In genomic region chr4:2757426-2757825, GRCh38 we compare ENCODE assay signal across 18 cellular contexts. TPM values are rescaled to one million over a fixed set of nuclear protein-coding genes. Genes with fewer than 3 reads are reported as not detected.
DNase-seq lines count a peak whose midpoint lies in the region; ATAC-seq, FAIRE-seq and TF ChIP-seq lines count a peak whose summit lies in the region.
"Had no signal": no experiment of that assay in that cellular context is flagged by ENCODE, and none has a peak within 500 bp of the region (broad histone marks: within the 10 kb centered on the region; RNA-seq: fewer than 3 reads in every experiment).

No MANE protein-coding gene starts in this region.

- H3K4me3 Mint-ChIP-seq in activated T-cell treated with anti-CD3 and anti-CD28 coated beads, Interleukin-2, amount 50 U/mL, for 72 hours, result peak overlapping the region; percentile 79 to 80

- H3K56ac ChIP-seq in IMR-90 (ENCODE audit: extremely low read depth, insufficient read depth, low read length), result no peak overlapping the region
- H3K56ac ChIP-seq in H1 (replicated peaks; ENCODE audit: insufficient read length, low read depth, low read length), result no peak overlapping the region

- no peak overlapping the region for H3K4me3 ChIP-seq in IMR-90 (ENCODE audit: insufficient read depth, low read depth, low read length)
- no peak overlapping the region for H3K4me3 ChIP-seq in H1 (ENCODE audit: extremely low read depth in 1 of 4, insufficient read depth in 2 of 4, low read depth in 3 of 4, low read length in 4 of 4)
- no peak overlapping the region for H3K4me3 ChIP-seq in psoas muscle
- H3K4me3 ChIP-seq: ovary, PC-9 had no signal

- TF ChIP-seq POLR2A in IMR-90 (IDR thresholded peaks at IDR 0.05; ENCODE audit: low read depth, low read length) (no peak), H1 (IDR thresholded peaks at IDR 0.05; ENCODE audit: control extremely low read depth in 1 of 2, low read depth in 2 of 2, low read length in 2 of 2) (no peak)

- no peak for TF ChIP-seq EP300 in H1 (IDR thresholded peaks at IDR 0.05; ENCODE audit: borderline replicate concordance in 1 of 2, low read depth in 2 of 2, low read length in 2 of 2)

- no peaks in the 10 kb centered on the region for H3K27me3 Mint-ChIP-seq in activated T-cell treated with anti-CD3 and anti-CD28 coated beads, Interleukin-2, amount 50 U/mL, for 72 hours (ENCODE audit: low read depth)

- no peak overlapping the region for H3K9ac ChIP-seq in IMR-90 (ENCODE audit: low read depth, low read length)
- no peak overlapping the region for H3K9ac ChIP-seq in H1 (replicated peaks in 1 of 4; ENCODE audit: extremely low read depth in 1 of 4, low read depth in 3 of 4, low read length in 3 of 4)

- H3K79me2 ChIP-seq in H1 (ENCODE audit: control insufficient read depth in 1 of 2, insufficient read depth in 2 of 2, low read length in 2 of 2), result peaks cover 0 to 16% of the 10 kb centered on the region in 2 experiments; a peak in 2 of 4 replicates

- DNase-seq in activated T-cell treated with anti-CD3 and anti-CD28 coated beads, Interleukin-2, amount 50 U/mL, for 72 hours, result no peak
- DNase-seq in activated T-cell treated with anti-CD3 and anti-CD28 coated beads for 4 hours (no peak), IMR-90 (no peak), H1 (ENCODE audit: low read depth in 1 of 2, low spot score in 2 of 2) (no peak), psoas muscle (peak in 1 of 2 donors; percentile 23), NCI-H69 (lab: John Stamatoyannopoulos, UW) (no peak)
- DNase-seq: DMS79; effector CD8-positive, alpha-beta T cell; KG1; NCI-H510A; ovary; PC-9; small intestine; SW 1271 had no signal

- H3K9me3 Mint-ChIP-seq in activated T-cell treated with anti-CD3 and anti-CD28 coated beads, Interleukin-2, amount 50 U/mL, for 72 hours, result no peaks in the 10 kb centered on the region

- H2BK15ac ChIP-seq in IMR-90 (ENCODE audit: low read depth, low read length) (no peak overlapping the region), H1 (ENCODE audit: low read length) (peak overlapping the region; percentile 98)

- H3K4me1 ChIP-seq in IMR-90 (ENCODE audit: control insufficient read depth, insufficient read depth, low read length), result peaks cover 8% of the 10 kb centered on the region
- peaks cover 0 to 9% (median 5%) of the 10 kb centered on the region in 4 experiments; a peak in 5 of 7 replicates for H3K4me1 ChIP-seq in H1 (replicated peaks in 1 of 4; ENCODE audit: control insufficient read depth in 3 of 4, insufficient read depth in 4 of 4, low read length in 3 of 4)
- H3K4me1 ChIP-seq in psoas muscle, result peaks cover 8% of the 10 kb centered on the region

- H3K27me3 ChIP-seq in IMR-90 (ENCODE audit: control insufficient read depth, insufficient read depth, low read length) (no peaks in the 10 kb centered on the region), H1 (replicated peaks in 1 of 4; ENCODE audit: control insufficient read depth in 3 of 4, extremely low read depth in 1 of 4, insufficient read depth in 3 of 4, low read length in 3 of 4) (no peaks in the 10 kb centered on the region; a peak in 1 of 7 replicates), psoas muscle (ENCODE audit: insufficient read depth in 3 of 3, low read length in 2 of 3) (no peaks in the 10 kb centered on the region)
- H3K27me3 ChIP-seq: breast epithelium, ovary had no signal

- H2AK5ac ChIP-seq in IMR-90 (ENCODE audit: low read depth, low read length) (no peak overlapping the region), H1 (ENCODE audit: low read depth, low read length) (no peak overlapping the region)

- CTCF ChIA-PET in IMR-90 (lab: Yijun Ruan, JAX) (no interaction called here), H1 (lab: Charles Lee; ENCODE audit: partially characterized antibody) (interaction anchor here (0.6 to 1.5 kb wide), 3 partner anchors 33 to 395 kb away, joined by 3 to 5 read pairs (median 3); no protein-coding TSS in a partner anchor)

- H2BK20ac ChIP-seq in IMR-90 (ENCODE audit: low read depth, low read length) (no peak overlapping the region), H1 (ENCODE audit: low read length) (0 out of 2 replicates have a peak overlapping the region, but pooled peaks have one; percentile 77)

- POLR2A ChIA-PET in IMR-90 (lab: Charles Lee; ENCODE audit: unreplicated experiment) (no interaction called here), H1 (lab: Charles Lee; ENCODE audit: partially characterized antibody) (interaction anchor here (2.2 to 3.6 kb wide), 2 partner anchors 62 to 178 kb away, joined by 6 to 25 read pairs; no protein-coding TSS in a partner anchor)

- no peak overlapping the region for H3K14ac ChIP-seq in IMR-90 (replicated peaks; ENCODE audit: low read depth, low read length)
- H3K14ac ChIP-seq in H1 (ENCODE audit: insufficient read length), result no peak overlapping the region

- TF ChIP-seq CTCF in IMR-90 (conservative IDR thresholded peaks at IDR 0.05; ENCODE audit: low read depth, low read length) (no peak), H1 (IDR thresholded peaks at IDR 0.05; ENCODE audit: control extremely low read depth in 1 of 3, insufficient read depth in 1 of 3, low read depth in 1 of 3, low read length in 3 of 3) (no peak), psoas muscle (IDR thresholded peaks at IDR 0.05) (no peak)

- TF ChIP-seq RAD21 in IMR-90 (IDR thresholded peaks at IDR 0.05; ENCODE audit: low read length), result no peak
- TF ChIP-seq RAD21 in H1 (IDR thresholded peaks at IDR 0.05 in 1 of 2, conservative IDR thresholded peaks at IDR 0.05 in 1 of 2; ENCODE audit: low read depth in 2 of 2, low read length in 2 of 2), result no peak

- no TSS peak for BruUV-seq in IMR-90 (replicated peaks; lab: Mats Ljungman, UMichigan)

- H2AFZ ChIP-seq in IMR-90 (replicated peaks; ENCODE audit: low read length, poor library complexity) (peak overlapping the region; percentile 65), H1 (ENCODE audit: low read length) (no peak overlapping the region)
- H2AFZ ChIP-seq: PC-9 had no signal

- H2BK120ac ChIP-seq in IMR-90 (ENCODE audit: low read depth, low read length) (no peak overlapping the region), H1 (replicated peaks; ENCODE audit: low read depth, low read length) (no peak overlapping the region)

- H3K79me1 ChIP-seq in IMR-90 (ENCODE audit: low read depth in 1 of 2, low read length in 2 of 2) (peaks cover 20 to 33% of the 10 kb centered on the region in 2 experiments), H1 (ENCODE audit: low read depth, low read length) (peaks cover 11% of the 10 kb centered on the region)

- dilution Hi-C loops in IMR-90 (cut with HindIII; ENCODE audit: low sequenced_read_pairs, unreplicated experiment), result no loop called here

- intact Hi-C loops in IMR-90 (cut with micrococcal nuclease) (no loop called here), psoas muscle (cut with DNase I) (no loop called here)

- H2AK9ac ChIP-seq in IMR-90 (replicated peaks; ENCODE audit: low read depth, low read length, poor library complexity), result peak overlapping the region; percentile 68

- FAIRE-seq in H1 (lab: Jason Lieb, UNC), result no peak
- FAIRE-seq: small intestine had no signal

- H3K9me3 ChIP-seq in IMR-90 (ENCODE audit: control insufficient read depth, insufficient read depth, low read length), result no peaks in the 10 kb centered on the region
- no peaks in the 10 kb centered on the region for H3K9me3 ChIP-seq in H1 (ENCODE audit: insufficient read depth in 2 of 2, low read depth in 1 of 2, low read length in 1 of 2)
- no peaks in the 10 kb centered on the region for H3K9me3 ChIP-seq in psoas muscle
- H3K9me3 ChIP-seq: breast epithelium, ovary had no signal

- H3K36me3 ChIP-seq in IMR-90 (ENCODE audit: control insufficient read depth, insufficient read depth, low read length) (peaks cover 2% of the 10 kb centered on the region; the same call in 1 of the 2 replicates), H1 (ENCODE audit: control insufficient read depth in 2 of 4, insufficient read depth in 4 of 4, low read length in 3 of 4) (peaks cover 0 to 3% (median 0%) of the 10 kb centered on the region in 4 experiments; a peak in 1 of 8 replicates), psoas muscle (ENCODE audit: insufficient read depth in 1 of 2, low read depth in 1 of 2) (peaks cover 0 to 2% of the 10 kb centered on the region in 2 donors)
- H3K36me3 ChIP-seq: breast epithelium, ovary had no signal

- no peak for ATAC-seq in activated T-cell treated with anti-CD3 and anti-CD28 coated beads, Interleukin-2, amount 50 U/mL, for 72 hours (replicated peaks in 1 of 2)
- ATAC-seq in IMR-90 (ENCODE audit: low read depth) (no peak), psoas muscle (no peak), HG02610 (IDR thresholded peaks at IDR 0.05; ENCODE audit: unreplicated experiment) (no peak), HG03442 (IDR thresholded peaks at IDR 0.05; ENCODE audit: unreplicated experiment) (no peak)
- ATAC-seq: activated CD4-positive, CD25-positive, alpha-beta regulatory T cell treated with anti-CD3 and anti-CD28 coated beads, Interleukin-2, amount 50 U/mL, for 24 hours had no signal

- H3K23ac ChIP-seq in IMR-90 (ENCODE audit: low read depth, low read length) (no peak overlapping the region), H1 (ENCODE audit: insufficient read length) (no peak overlapping the region)

- H3K18ac ChIP-seq in IMR-90 (ENCODE audit: low read depth, low read length) (no peak overlapping the region), H1 (ENCODE audit: extremely low read depth, low read length) (no peak overlapping the region)

- H3K27ac ChIP-seq in IMR-90 (ENCODE audit: insufficient read depth, low read length), result no peak overlapping the region
- no peak overlapping the region for H3K27ac ChIP-seq in H1 (ENCODE audit: low read depth, low read length)
- peak overlapping the region; percentile 23 for H3K27ac ChIP-seq in psoas muscle
- H3K27ac ChIP-seq: PC-9 had no signal

- H3K4ac ChIP-seq in IMR-90 (ENCODE audit: low read depth, low read length) (no peak overlapping the region), H1 (replicated peaks; ENCODE audit: insufficient read length, low read depth, low read length) (no peak overlapping the region)

- H4K8ac ChIP-seq in IMR-90 (ENCODE audit: low read depth in 2 of 2, low read length in 2 of 2) (no peak overlapping the region), H1 (ENCODE audit: extremely low read depth, insufficient read depth, low read length) (no peak overlapping the region)

- H3K4me1 Mint-ChIP-seq in activated T-cell treated with anti-CD3 and anti-CD28 coated beads, Interleukin-2, amount 50 U/mL, for 72 hours (ENCODE audit: low read depth), result peaks cover 43% of the 10 kb centered on the region

- H4K5ac ChIP-seq in IMR-90 (ENCODE audit: low read depth, low read length) (no peak overlapping the region), H1 (ENCODE audit: insufficient read length, low read depth, low read length) (no peak overlapping the region)

- peaks cover 9% of the 10 kb centered on the region for H4K20me1 ChIP-seq in IMR-90 (ENCODE audit: insufficient read depth, low read length)
- H4K20me1 ChIP-seq in H1 (replicated peaks in 1 of 2; ENCODE audit: control insufficient read depth in 1 of 2, insufficient read depth in 2 of 2, low read length in 2 of 2), result peaks cover 0 to 8% of the 10 kb centered on the region in 2 experiments

- H2BK5ac ChIP-seq in IMR-90 (ENCODE audit: low read depth, low read length, poor library complexity, severe bottlenecking) (no peak overlapping the region), H1 (ENCODE audit: low read depth, low read length) (no peak overlapping the region)

- H3K27ac Mint-ChIP-seq in activated T-cell treated with anti-CD3 and anti-CD28 coated beads, Interleukin-2, amount 50 U/mL, for 72 hours, result no peak overlapping the region

- peaks cover 16% of the 10 kb centered on the region for H3K9me1 ChIP-seq in IMR-90 (ENCODE audit: insufficient read depth, low read length)

- in situ Hi-C loops in IMR-90 (cut with MboI; ENCODE audit: low sequenced_read_pairs), result loop anchor here (25.0 kb wide), 1 partner anchor 280 kb away; no protein-coding TSS in a partner anchor

- peaks cover 1 to 8% of the 10 kb centered on the region in 2 donors for H3K36me3 Mint-ChIP-seq in activated T-cell treated with anti-CD3 and anti-CD28 coated beads, Interleukin-2, amount 50 U/mL, for 72 hours (ENCODE audit: insufficient read depth in 2 of 2)

- H3K23me2 ChIP-seq in H1 (ENCODE audit: low read depth, low read length), result peaks cover 13% of the 10 kb centered on the region; the same call in 1 of the 2 replicates

- H4K91ac ChIP-seq in IMR-90 (ENCODE audit: insufficient read depth, low read depth, low read length) (no peak overlapping the region), H1 (replicated peaks; ENCODE audit: insufficient read length, low read length) (no peak overlapping the region)

- H2BK12ac ChIP-seq in H1 (ENCODE audit: low read depth, low read length), result peak overlapping the region; percentile 60; the same call in 1 of the 2 replicates

- H3K4me2 ChIP-seq in IMR-90 (ENCODE audit: low read depth, low read length) (no peak overlapping the region), H1 (ENCODE audit: insufficient read depth in 1 of 2, low read depth in 2 of 2, low read length in 2 of 2) (no peak overlapping the region)

- WGBS in IMR-90 (ENCODE audit: extremely low coverage in 2 of 2, insufficient read length in 1 of 2), 2 experiments, result no CpG with 5 or more reads among the region's 3 CpGs
- 100% methylated on average over 3 of the region's 3 CpGs; no CpG with 5 or more reads in 1 of the 2 experiments for WGBS in H1 (ENCODE audit: extremely low coverage in 1 of 2, insufficient coverage in 1 of 2, insufficient read length in 1 of 2, insufficient replicate concordance in 2 of 2, low coverage in 1 of 2, low lambda C conversion rate in 2 of 2, missing lambda C conversion rate in 1 of 2), 2 experiments
- 87 to 90% (median 89%) methylated on average over 3 of the region's 3 CpGs for WGBS in psoas muscle, 3 donors

RNA-seq across cellular contexts. Expression of gene TNIP2, which starts 1.3 kb away (rescaled TPM):
- total RNA-seq in activated T-cell treated with anti-CD3 and anti-CD28 coated beads, Interleukin-2, amount 50 U/mL, for 72 hours, result 10 to 100 TPM; 72.3 to 85.8 TPM
- total RNA-seq in IMR-90 (2012; rRNA removed) (33.3 and 36.9 TPM in 2 replicates), psoas muscle (10 to 100 TPM; 16.3 to 44.6 (median 32.4) TPM)
- polyA plus RNA-seq in IMR-90 (2012; rRNA removed) (38.5 and 46.1 TPM in 2 replicates), H1 (2011; rRNA removed) (23.7 and 35.7 TPM in 2 replicates), psoas muscle (10 to 100 TPM; 45.9 to 66.2 (median 59.5) TPM)
- polyA plus RNA-seq in IMR-90 (2012; cell fraction: cytosol; rRNA removed), result 48.6 and 56.4 TPM in 2 replicates
- polyA plus RNA-seq in IMR-90 (2012; cell fraction: nucleus; rRNA removed; ENCODE audit: low replicate concordance), result 120 and 143 TPM in 2 replicates
- total RNA-seq in H1 (2021; fragmentation: NEBNext Ultra II Directional; extraction: Animal tissue kit (Norgen Biotek cat#: 25700)), result 36.2 and 37.7 TPM in 2 replicates
- 41.8 TPM for polyA plus RNA-seq in H1 (2011; cell fraction: cytosol; rRNA removed)
- polyA plus RNA-seq in H1 (2011; cell fraction: nucleus; rRNA removed), result 54.1 TPM
- 26.4 to 39.9 TPM (median 39.1 TPM) in 4 replicates for polyA plus RNA-seq in H1 (2012, experiment 1 of 2)
- 29.2 TPM for polyA plus RNA-seq in H1 (2012, experiment 2 of 2)
- polyA plus RNA-seq in H1 (2013, experiment 1 of 2), result 21.6 TPM
- polyA plus RNA-seq in H1 (2013, experiment 2 of 2), result 23.2 TPM
- 7.9 and 15.5 TPM in 2 replicates for polyA minus RNA-seq in H1 (2011; rRNA and poly(A)+ RNA removed)
- polyA minus RNA-seq in H1 (2011; cell fraction: cytosol; rRNA and poly(A)+ RNA removed), result 13.5 TPM
- polyA minus RNA-seq in H1 (2011; cell fraction: nucleus; rRNA and poly(A)+ RNA removed), result 19.3 TPM

RNA-seq across cellular contexts. Expression of gene SH3BP2, which starts 35.5 kb away (rescaled TPM):
- 10 to 100 TPM; 60.7 to 65.6 TPM for total RNA-seq in activated T-cell treated with anti-CD3 and anti-CD28 coated beads, Interleukin-2, amount 50 U/mL, for 72 hours
- 8.9 and 9.0 TPM in 2 replicates for total RNA-seq in IMR-90 (2012; rRNA removed)
- 37.2 and 45.3 TPM in 2 replicates for polyA plus RNA-seq in IMR-90 (2012; rRNA removed)
- 20.8 and 21.2 TPM in 2 replicates for polyA plus RNA-seq in IMR-90 (2012; cell fraction: cytosol; rRNA removed)
- 229 and 480 TPM in 2 replicates for polyA plus RNA-seq in IMR-90 (2012; cell fraction: nucleus; rRNA removed; ENCODE audit: low replicate concordance)
- total RNA-seq in H1 (2021; fragmentation: NEBNext Ultra II Directional; extraction: Animal tissue kit (Norgen Biotek cat#: 25700)), result 31.4 and 32.4 TPM in 2 replicates
- polyA plus RNA-seq in H1 (2011; rRNA removed), result 27.4 and 45.8 TPM in 2 replicates
- polyA plus RNA-seq in H1 (2011; cell fraction: cytosol; rRNA removed), result 29.6 TPM
- 119 TPM for polyA plus RNA-seq in H1 (2011; cell fraction: nucleus; rRNA removed)
- polyA plus RNA-seq in H1 (2012, experiment 1 of 2), result 18.2 to 28.4 TPM (median 24.8 TPM) in 4 replicates
- 13.6 TPM for polyA plus RNA-seq in H1 (2012, experiment 2 of 2)
- 19.6 TPM for polyA plus RNA-seq in H1 (2013, experiment 1 of 2)
- polyA plus RNA-seq in H1 (2013, experiment 2 of 2), result 18.1 TPM
- 52.4 and 64.8 TPM in 2 replicates for polyA minus RNA-seq in H1 (2011; rRNA and poly(A)+ RNA removed)
- polyA minus RNA-seq in H1 (2011; cell fraction: cytosol; rRNA and poly(A)+ RNA removed), result 25.8 TPM
- 51.1 TPM for polyA minus RNA-seq in H1 (2011; cell fraction: nucleus; rRNA and poly(A)+ RNA removed)
- 10 to 100 TPM; 12.4 to 18.1 (median 13.9) TPM for total RNA-seq in psoas muscle
- 10 to 100 TPM in 1 of 3 donors, 1 to 10 TPM in 2; 7.1 to 13.1 (median 8.0) TPM for polyA plus RNA-seq in psoas muscle
